In the genomic region with DNA sequence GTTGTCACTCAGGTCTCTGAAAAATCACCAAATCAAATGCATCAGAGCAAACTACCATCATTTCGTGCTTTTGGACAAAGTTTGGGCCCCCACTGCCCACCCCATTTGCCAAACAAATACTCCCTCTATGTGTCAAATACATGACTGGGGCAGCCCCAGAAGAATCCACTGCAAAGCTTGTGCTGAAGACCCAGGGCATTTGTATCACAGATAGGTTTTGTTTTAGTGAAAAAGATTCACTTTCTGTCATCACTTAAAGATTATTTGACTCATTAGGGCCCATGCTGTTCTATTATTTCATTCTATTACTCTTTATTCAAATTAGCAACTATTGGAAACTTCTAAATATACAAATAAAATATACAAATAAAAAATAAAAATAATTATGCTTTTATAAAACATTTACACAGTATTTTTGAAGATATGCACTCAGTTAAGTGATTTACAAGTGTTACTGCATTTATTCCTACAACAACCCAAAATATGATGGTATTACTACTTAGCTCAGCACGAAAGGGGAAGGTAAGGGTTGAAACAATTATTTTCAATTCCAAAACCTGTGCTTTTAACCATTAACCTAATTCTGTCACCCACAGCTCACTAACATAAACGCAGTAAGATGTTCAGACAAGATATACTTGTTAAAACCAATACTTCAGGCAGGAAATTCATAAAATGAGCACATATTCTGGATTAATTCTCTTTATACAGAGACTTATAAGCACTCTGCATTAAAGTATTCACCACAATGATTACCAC, we compare ENCODE assay signal across 27 cellular contexts. TPM values are rescaled to one million over a fixed set of nuclear protein-coding genes. Genes with fewer than 3 reads are reported as not detected.
DNase-seq lines count a peak whose midpoint lies in the region; ATAC-seq, FAIRE-seq and TF ChIP-seq lines count a peak whose summit lies in the region.
"Had no signal": no experiment of that assay in that cellular context is flagged by ENCODE, and none has a peak within 500 bp of the region (broad histone marks: within the 10 kb centered on the region; RNA-seq: fewer than 3 reads in every experiment).

No MANE protein-coding gene starts in this region.

- no peak for TF ChIP-seq RAD21 in GM12878 (IDR thresholded peaks at IDR 0.05; ENCODE audit: insufficient read depth, low read depth, low read length)

- H3K79me2 ChIP-seq in GM12878 (ENCODE audit: control insufficient read depth, insufficient read depth, low read length) = no peaks in the 10 kb centered on the region

- intact Hi-C loops in GM12878 (cut with micrococcal nuclease; ENCODE audit: unreplicated experiment) = no loop called here

- DNase-seq in GM12878 (ENCODE audit: low read depth, low spot score) (no peak), RWPE1 (ENCODE audit: low spot score) (no peak), urothelium cell line (ENCODE audit: low spot score) (no peak)
- DNase-seq in activated naive CD4-positive, alpha-beta T cell (lab: John Stamatoyannopoulos, UW) = no peak
- DNase-seq: activated CD4-positive, alpha-beta T cell treated with anti-CD3 and anti-CD28 coated beads for 48 hours; activated naive CD4-positive, alpha-beta T cell treated with anti-CD3 and anti-CD28 coated beads, Interleukin-2, amount 50 U/mL, for 16 hours; activated T-cell treated with anti-CD3 and anti-CD28 coated beads, Interleukin-2, amount 50 U/mL, for 48 hours; CD4-positive, alpha-beta memory T cell; erythroblast; foreskin fibroblast; immature natural killer cell; IMR-90; left ventricle myocardium superior; NCI-H510A treated with DMSO at 0.1 percent for 48 hours; stimulated activated CD4-positive, alpha-beta T cell treated with anti-CD3 and anti-CD28 coated beads, Interleukin-1b, Interleukin-23, amount 100 ng/mL, for 48 hours; T-helper 17 cell had no signal

- no peak for TF ChIP-seq EP300 in GM12878 (IDR thresholded peaks at IDR 0.05; ENCODE audit: borderline replicate concordance in 1 of 2, control insufficient read depth in 1 of 2, low read depth in 2 of 2, low read length in 2 of 2)

- CTCF ChIA-PET in GM12878 (lab: Yijun Ruan, JAX) = interaction anchor here (0.6 to 1.1 kb wide), 2 partner anchors 10 to 27 kb away, joined by 3 read pairs; no protein-coding TSS in a partner anchor
- CTCF ChIA-PET in RWPE1 (lab: Yijun Ruan, JAX) = no interaction called here

- no peaks in the 10 kb centered on the region; a peak in 2 of 4 replicates for H3K36me3 ChIP-seq in GM12878 (ENCODE audit: control insufficient read depth in 2 of 2, insufficient read depth in 2 of 2, low read length in 1 of 2)

- in situ Hi-C loops in GM12878 (cut with MboI) = no loop called here

- SMC1A ChIA-PET in GM12878 (lab: Charles Lee; ENCODE audit: uncharacterized antibody, unreplicated experiment) = interaction anchor here (0.8 kb wide), 1 partner anchor 16 kb away, joined by 3 read pairs; no protein-coding TSS in a partner anchor

- no peak overlapping the region for H2AFZ ChIP-seq in GM12878 (ENCODE audit: control insufficient read depth, low read depth, low read length)

- RAD21 ChIA-PET in GM12878 (lab: Charles Lee; ENCODE audit: unreplicated experiment) = interaction anchor here (1.0 kb wide), 1 partner anchor 34 kb away, joined by 4 read pairs; no protein-coding TSS in a partner anchor

- no peak overlapping the region for H3K4me3 ChIP-seq in GM12878
- H3K4me3 ChIP-seq: HAP-1, skin epidermis, suprapubic skin, vagina had no signal

- no TSS peak for BruUV-seq in GM12878 (replicated peaks; lab: Mats Ljungman, UMichigan)

- H3K27ac ChIP-seq in GM12878 (ENCODE audit: control insufficient read depth, insufficient read depth) = no peak overlapping the region
- H3K27ac ChIP-seq in RWPE1 = no peak overlapping the region
- H3K27ac ChIP-seq: suprapubic skin, vagina had no signal

- no peaks in the 10 kb centered on the region for H3K4me1 ChIP-seq in GM12878 (ENCODE audit: control insufficient read depth, insufficient read depth, low read length)
- H3K4me1 ChIP-seq: HAP-1 had no signal

- TF ChIP-seq POLR2A in GM12878 (IDR thresholded peaks at IDR 0.05; ENCODE audit: low read depth, low read length) = no peak

- H4K20me1 ChIP-seq in GM12878 (ENCODE audit: control insufficient read depth, insufficient read depth) = no peaks in the 10 kb centered on the region

- H3K27me3 ChIP-seq in GM12878 (replicated peaks in 1 of 2; ENCODE audit: control insufficient read depth in 2 of 2, insufficient read depth in 2 of 2, low read length in 1 of 2) = no peaks in the 10 kb centered on the region
- H3K27me3 ChIP-seq: suprapubic skin, vagina had no signal

- peak; percentile 65 for ATAC-seq in GM18909 (IDR thresholded peaks at IDR 0.05; ENCODE audit: poor library complexity, unreplicated experiment)
- ATAC-seq in HG02981 (IDR thresholded peaks at IDR 0.05; ENCODE audit: unreplicated experiment) = peak; percentile 42
- no peak for ATAC-seq in GM12878
- no peak for ATAC-seq in GM21737 (IDR thresholded peaks at IDR 0.05; ENCODE audit: unreplicated experiment)
- ATAC-seq: left ventricle myocardium superior, T-helper 17 cell had no signal

- H3K9ac ChIP-seq in GM12878 (ENCODE audit: control insufficient read depth, insufficient read depth, low read length) = no peak overlapping the region

- H3K9me3 ChIP-seq in GM12878 (replicated peaks; ENCODE audit: control insufficient read depth, insufficient read depth, low read length) = no peaks in the 10 kb centered on the region
- H3K9me3 ChIP-seq: HAP-1, suprapubic skin, vagina had no signal

- 3% methylated on average over 3 of the region's 3 CpGs for WGBS in GM12878 (ENCODE audit: insufficient coverage, insufficient replicate concordance, low lambda C conversion rate, missing lambda C conversion rate)

- FAIRE-seq in GM12878 (lab: Jason Lieb, UNC) (no peak), urothelium cell line (lab: Jason Lieb, UNC) (no peak)
- FAIRE-seq: astrocyte, G401.6, RCC 7860 had no signal

- no peak overlapping the region; the same call in 1 of the 2 replicates for H3K4me2 ChIP-seq in GM12878 (ENCODE audit: control insufficient read depth, insufficient read depth)

- POLR2A ChIA-PET in GM12878 (lab: Charles Lee) = interaction anchor here (1.1 kb wide), 1 partner anchor 23 kb away, joined by 3 read pairs; no protein-coding TSS in a partner anchor
- POLR2A ChIA-PET in RWPE1 (lab: Yijun Ruan, JAX; ENCODE audit: low non-redundant PET) = no interaction called here

- TF ChIP-seq CTCF in GM12878 (IDR thresholded peaks at IDR 0.05 in 2 of 3, conservative IDR thresholded peaks at IDR 0.05 in 1 of 3; ENCODE audit: control insufficient read depth in 2 of 3, extremely low read depth in 1 of 3, insufficient read depth in 1 of 3, low read depth in 3 of 3, low read length in 3 of 3) (no peak), RWPE1 (conservative IDR thresholded peaks at IDR 0.05; ENCODE audit: low read depth) (no peak)

TF ChIP-seq in GM12878, 131 proteins besides CTCF, POLR2A, EP300 and RAD21:
- TF ChIP-seq CHD4 (IDR thresholded peaks at IDR 0.05) = no peak
- TF ChIP-seq, protein P1, sequence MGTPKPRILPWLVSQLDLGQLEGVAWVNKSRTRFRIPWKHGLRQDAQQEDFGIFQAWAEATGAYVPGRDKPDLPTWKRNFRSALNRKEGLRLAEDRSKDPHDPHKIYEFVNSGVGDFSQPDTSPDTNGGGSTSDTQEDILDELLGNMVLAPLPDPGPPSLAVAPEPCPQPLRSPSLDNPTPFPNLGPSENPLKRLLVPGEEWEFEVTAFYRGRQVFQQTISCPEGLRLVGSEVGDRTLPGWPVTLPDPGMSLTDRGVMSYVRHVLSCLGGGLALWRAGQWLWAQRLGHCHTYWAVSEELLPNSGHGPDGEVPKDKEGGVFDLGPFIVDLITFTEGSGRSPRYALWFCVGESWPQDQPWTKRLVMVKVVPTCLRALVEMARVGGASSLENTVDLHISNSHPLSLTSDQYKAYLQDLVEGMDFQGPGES (IDR thresholded peaks at IDR 0.05) = no peak
- TF ChIP-seq JUNB (IDR thresholded peaks at IDR 0.05) = peak; percentile 35; the same call in 1 of the 2 replicates
TF ChIP-seq in GM12878: peak in this region for 1.

RNA-seq across cellular contexts. Expression of gene LRIG3, which starts 36.5 kb away (rescaled TPM):
- total RNA-seq in GM12878 (2013; cell fraction: nucleolus; rRNA removed) = 2.3 and 4.1 TPM in 2 replicates
- total RNA-seq in GM12878 (2014; rRNA removed) (7.7 and 9.4 TPM in 2 replicates), GM12878 (2014; rRNA removed; fragmentation: Illumina TruSeq; extraction: Trizol) (7.2 and 8.9 TPM in 2 replicates), GM12878 (2021) (6.1 and 8.5 TPM in 2 replicates)
- polyA plus RNA-seq in GM12878 (2011; ENCODE audit: low read depth) = 3.4 TPM
- polyA plus RNA-seq in GM12878 (2011; rRNA removed) (1.4 and 2.1 TPM in 2 replicates), GM12878 (2014; fragmentation: Illumina TruSeq; extraction: Trizol) (4.1 and 9.0 TPM in 2 replicates), GM12878 (2014; fragmentation: Nextera tagmentation; extraction: Ambion mirVana) (1 to 10 TPM in 1 of 2 experiments, under 1 TPM in 1; 0.95 to 1.1 TPM), GM12878 (2014; rRNA removed) (3.4 and 6.8 TPM in 2 replicates), GM12878 (2016; fragmentation: Nextera tagmentation; extraction: Ambion mirVana) (1 to 10 TPM; 4.7 to 5.2 TPM)
- 0.99 and 1.1 TPM in 2 replicates for polyA plus RNA-seq in GM12878 (2011; cell fraction: cytosol; rRNA removed)
- 2.0 and 2.9 TPM in 2 replicates for polyA plus RNA-seq in GM12878 (2011; cell fraction: nucleus; rRNA removed)
- 3.2 and 4.8 TPM in 2 replicates for polyA plus RNA-seq in GM12878 (2012)
- 3.2 and 5.0 TPM in 2 replicates for polyA minus RNA-seq in GM12878 (2011; rRNA and poly(A)+ RNA removed)
- 0.94 and 1.2 TPM in 2 replicates for polyA minus RNA-seq in GM12878 (2011; cell fraction: cytosol; rRNA and poly(A)+ RNA removed)
- polyA minus RNA-seq in GM12878 (2011; cell fraction: nucleus; rRNA and poly(A)+ RNA removed) = 2.9 and 6.4 TPM in 2 replicates
- total RNA-seq: CD4-positive, alpha-beta memory T cell; mononuclear cell; T-helper 17 cell had no signal
- polyA plus RNA-seq: CD4-positive, alpha-beta memory T cell; immature natural killer cell had no signal

Comparison
In these comparisons a context has a peak if more than half of its experiments do, and no peak if none do; other contexts are left out.
1. ATAC-seq: peak in GM18909 (single experiment) and HG02981 (single experiment); none in GM12878 (single experiment) and GM21737 (single experiment).